In genomic region chr1:241637604-241638003, GRCh38 we compare ENCODE assay signal across 11 cellular contexts. TPM values are rescaled to one million over a fixed set of nuclear protein-coding genes. Genes with fewer than 3 reads are reported as not detected.
DNase-seq lines count a peak whose midpoint lies in the region; ATAC-seq, FAIRE-seq and TF ChIP-seq lines count a peak whose summit lies in the region.
"Had no signal": no experiment of that assay in that cellular context is flagged by ENCODE, and none has a peak within 500 bp of the region (broad histone marks: within the 10 kb centered on the region; RNA-seq: fewer than 3 reads in every experiment).

No MANE protein-coding gene starts in this region.

- peak overlapping the region; percentile 31 for H3K27ac Mint-ChIP-seq in CD4-positive, alpha-beta T cell
- H3K27ac Mint-ChIP-seq in activated CD8-positive, alpha-beta T cell treated with anti-CD3 and anti-CD28 coated beads, Interleukin-2, amount 10 ng/mL, durations not matched to agents 7 days and 5 days = no peak overlapping the region

- peak overlapping the region; percentile 100 for H3K4me3 ChIP-seq in HUES64 (ENCODE audit: low read length)
- H3K4me3 ChIP-seq in lower lobe of right lung = peak overlapping the region; percentile 82
- H3K4me3 ChIP-seq in aorta (ENCODE audit: low read length in 2 of 2) = no peak overlapping the region

- no peak for ATAC-seq in CD4-positive, alpha-beta T cell (ENCODE audit: poor library complexity)
- ATAC-seq in activated CD8-positive, alpha-beta T cell treated with anti-CD3 and anti-CD28 coated beads, Interleukin-2, amount 10 ng/mL, durations not matched to agents 7 days and 5 days = no peak
- ATAC-seq in lower lobe of right lung = no peak
- ATAC-seq in GM19328 (IDR thresholded peaks at IDR 0.05; ENCODE audit: unreplicated experiment) = no peak
- no peak for ATAC-seq in GM19351 (IDR thresholded peaks at IDR 0.05; ENCODE audit: unreplicated experiment)
- ATAC-seq in aorta (ENCODE audit: low FRiP score) = no peak

- H3K4me3 Mint-ChIP-seq in CD4-positive, alpha-beta T cell = peak overlapping the region; percentile 84
- H3K4me3 Mint-ChIP-seq in activated CD8-positive, alpha-beta T cell treated with anti-CD3 and anti-CD28 coated beads, Interleukin-2, amount 10 ng/mL, durations not matched to agents 7 days and 5 days = peak overlapping the region; percentile 84

- H3K36me3 ChIP-seq in HUES64 (ENCODE audit: insufficient read depth, low read length) (peaks cover 49% of the 10 kb centered on the region), lower lobe of right lung (peaks cover 6% of the 10 kb centered on the region), aorta (ENCODE audit: control insufficient read depth in 1 of 2, insufficient read depth in 2 of 2, low read length in 1 of 2) (no peaks in the 10 kb centered on the region)

- POLR2A ChIA-PET in CD4-positive, alpha-beta T cell (lab: Charles Lee) = interaction anchor here (0.6 to 2.6 kb wide), 2 partner anchors 10 to 1618 kb away, joined by 3 to 10 read pairs; partner anchors contain the start of gene CEP170
- POLR2A ChIA-PET in activated CD8-positive, alpha-beta T cell treated with anti-CD3 and anti-CD28 coated beads, Interleukin-2, amount 10 ng/mL, durations not matched to agents 7 days and 5 days (lab: Charles Lee) = no interaction called here

- TF ChIP-seq POLR2A in GM12891 (IDR thresholded peaks at IDR 0.05; ENCODE audit: low read depth, low read length) = no peak

- H3K9me3 ChIP-seq in CD4-positive, alpha-beta T cell (ENCODE audit: control insufficient read depth, low read length) = no peaks in the 10 kb centered on the region
- H3K9me3 ChIP-seq in HUES64 (ENCODE audit: insufficient read depth, low read depth, low read length) (peaks cover 4% of the 10 kb centered on the region; the same call in 1 of the 2 replicates), lower lobe of right lung (no peaks in the 10 kb centered on the region), aorta (ENCODE audit: control insufficient read depth, low read length) (no peaks in the 10 kb centered on the region)

- FAIRE-seq in GM12891 (lab: Jason Lieb, UNC) = no peak
- FAIRE-seq: islet of Langerhans had no signal

- H3K4me1 ChIP-seq in HUES64 (ENCODE audit: insufficient read depth, low read length) (peaks cover 30% of the 10 kb centered on the region), lower lobe of right lung (peaks cover 27% of the 10 kb centered on the region), aorta (ENCODE audit: control insufficient read depth in 1 of 2, insufficient read depth in 2 of 2, low read length in 2 of 2) (no peaks in the 10 kb centered on the region)

- CTCF ChIA-PET in CD4-positive, alpha-beta T cell (lab: Charles Lee) = interaction anchor here (2.1 kb wide), 1 partner anchor 10 kb away, joined by 9 read pairs; no protein-coding TSS in a partner anchor
- CTCF ChIA-PET in activated CD8-positive, alpha-beta T cell treated with anti-CD3 and anti-CD28 coated beads, Interleukin-2, amount 10 ng/mL, durations not matched to agents 7 days and 5 days (lab: Charles Lee) = no interaction called here

- no peak overlapping the region for H3K9ac ChIP-seq in HUES64 (ENCODE audit: low read depth, low read length)

- peaks cover 18% of the 10 kb centered on the region for H3K36me3 Mint-ChIP-seq in CD4-positive, alpha-beta T cell (ENCODE audit: low read depth)
- peaks cover 42% of the 10 kb centered on the region for H3K36me3 Mint-ChIP-seq in activated CD8-positive, alpha-beta T cell treated with anti-CD3 and anti-CD28 coated beads, Interleukin-2, amount 10 ng/mL, durations not matched to agents 7 days and 5 days (ENCODE audit: low read depth)

- H3K9me3 Mint-ChIP-seq in CD4-positive, alpha-beta T cell = peaks cover 2% of the 10 kb centered on the region
- no peaks in the 10 kb centered on the region for H3K9me3 Mint-ChIP-seq in activated CD8-positive, alpha-beta T cell treated with anti-CD3 and anti-CD28 coated beads, Interleukin-2, amount 10 ng/mL, durations not matched to agents 7 days and 5 days (ENCODE audit: insufficient read depth)

- intact Hi-C loops in CD4-positive, alpha-beta T cell (cut with DNase I, micrococcal nuclease) = loop anchor here in 1 of 2 experiments (5.0 kb wide), 1 partner anchor 1615 kb away; no protein-coding TSS in a partner anchor
- intact Hi-C loops in lower lobe of right lung (cut with DNase I) = no loop called here
- intact Hi-C loops in aorta (cut with DNase I) = no loop called here

- no peaks in the 10 kb centered on the region for H3K27me3 Mint-ChIP-seq in CD4-positive, alpha-beta T cell
- no peaks in the 10 kb centered on the region for H3K27me3 Mint-ChIP-seq in activated CD8-positive, alpha-beta T cell treated with anti-CD3 and anti-CD28 coated beads, Interleukin-2, amount 10 ng/mL, durations not matched to agents 7 days and 5 days (ENCODE audit: low read depth)

- H3K4me1 Mint-ChIP-seq in CD4-positive, alpha-beta T cell (ENCODE audit: low read depth) = peaks cover 45% of the 10 kb centered on the region
- peaks cover 41% of the 10 kb centered on the region for H3K4me1 Mint-ChIP-seq in activated CD8-positive, alpha-beta T cell treated with anti-CD3 and anti-CD28 coated beads, Interleukin-2, amount 10 ng/mL, durations not matched to agents 7 days and 5 days (ENCODE audit: low read depth)

- H3K27ac ChIP-seq in CD4-positive, alpha-beta T cell (ENCODE audit: low read depth, low read length) = no peak overlapping the region
- no peak overlapping the region for H3K27ac ChIP-seq in HUES64 (ENCODE audit: low read depth, low read length)
- no peak overlapping the region for H3K27ac ChIP-seq in lower lobe of right lung
- H3K27ac ChIP-seq in aorta (ENCODE audit: low read depth in 1 of 2, low read length in 2 of 2) = no peak overlapping the region

- 82% methylated on average over 4 of the region's 4 CpGs for WGBS in HUES64
- WGBS in aorta, 2 donors = 86 to 87% methylated on average over 4 of the region's 4 CpGs

- no peak for DNase-seq in CD4-positive, alpha-beta T cell
- no peak for DNase-seq in activated CD8-positive, alpha-beta T cell treated with anti-CD3 and anti-CD28 coated beads, Interleukin-2, amount 10 ng/mL, durations not matched to agents 7 days and 5 days
- no peak for DNase-seq in lower lobe of right lung
- no peak for DNase-seq in GM12891 (ENCODE audit: insufficient read length, low spot score)
- no peak for DNase-seq in aorta
- DNase-seq: spleen had no signal

- H3K27me3 ChIP-seq in CD4-positive, alpha-beta T cell (ENCODE audit: control insufficient read depth, insufficient read depth, low read length) = no peaks in the 10 kb centered on the region
- H3K27me3 ChIP-seq in HUES64 (ENCODE audit: insufficient read depth, low read length) (no peaks in the 10 kb centered on the region), lower lobe of right lung (ENCODE audit: low read depth) (no peaks in the 10 kb centered on the region), aorta (ENCODE audit: control insufficient read depth in 1 of 2, insufficient read depth in 2 of 2, low read length in 1 of 2) (no peaks in the 10 kb centered on the region)
- H3K27me3 ChIP-seq: spleen had no signal

- TF ChIP-seq CTCF in CD4-positive, alpha-beta T cell (IDR thresholded peaks at IDR 0.05) = no peak
- no peak for TF ChIP-seq CTCF in lower lobe of right lung (IDR thresholded peaks at IDR 0.05)

TF ChIP-seq in GM12891, 5 proteins besides CTCF, POLR2A, EP300 and RAD21:
- no peak for TF ChIP-seq TAF1 (IDR thresholded peaks at IDR 0.05; ENCODE audit: low read depth, low read length)

RNA-seq across cellular contexts. Expression of gene CHML, which starts 2.6 kb away (rescaled TPM):
- total RNA-seq in CD4-positive, alpha-beta T cell = 10 to 100 TPM in 1 of 2 experiments, 1 to 10 TPM in 1; 9.1 to 10.3 TPM
- 23.5 TPM for polyA plus RNA-seq in HUES64 (2013, experiment 1 of 2)
- 24.5 TPM for polyA plus RNA-seq in HUES64 (2013, experiment 2 of 2)
- total RNA-seq in activated CD8-positive, alpha-beta T cell treated with anti-CD3 and anti-CD28 coated beads, Interleukin-2, amount 10 ng/mL, durations not matched to agents 7 days and 5 days = 10 to 100 TPM; 18.2 to 18.7 TPM
- total RNA-seq in lower lobe of right lung (14.5 TPM), aorta (10 to 100 TPM in 1 of 2 donors, 1 to 10 TPM in 1; 9.9 to 13.3 TPM)
- 4.2 TPM for polyA plus RNA-seq in GM12891 (2012; ENCODE audit: low read depth, missing spikeins)
- 1 to 10 TPM; 2.6 to 3.1 TPM for polyA plus RNA-seq in aorta

RNA-seq across cellular contexts. Expression of gene OPN3, which starts 2.6 kb away (rescaled TPM):
- total RNA-seq in CD4-positive, alpha-beta T cell = 1 to 10 TPM; 1.9 to 2.3 TPM
- polyA plus RNA-seq in HUES64 (2013, experiment 1 of 2) = 27.0 TPM
- polyA plus RNA-seq in HUES64 (2013, experiment 2 of 2) = 30.4 TPM
- total RNA-seq in activated CD8-positive, alpha-beta T cell treated with anti-CD3 and anti-CD28 coated beads, Interleukin-2, amount 10 ng/mL, durations not matched to agents 7 days and 5 days = 10 to 100 TPM; 15.2 to 15.9 TPM
- 36.5 TPM for total RNA-seq in lower lobe of right lung
- polyA plus RNA-seq in GM12891 (2012; ENCODE audit: low read depth, missing spikeins) = 6.5 TPM
- total RNA-seq in aorta = 1 to 10 TPM; 5.8 to 6.5 TPM
- 10 to 100 TPM in 1 of 2 donors, 1 to 10 TPM in 1; 5.3 to 18.2 TPM for polyA plus RNA-seq in aorta

RNA-seq across cellular contexts. Expression of gene WDR64, which starts 14.5 kb away (rescaled TPM):
- under 1 TPM in 1 of 2 experiments, not detected in 1; 0.67 TPM for total RNA-seq in CD4-positive, alpha-beta T cell
- not detected for polyA plus RNA-seq in HUES64 (2013, experiment 1 of 2)
- not detected for polyA plus RNA-seq in HUES64 (2013, experiment 2 of 2)
- under 1 TPM; 0.21 to 0.31 TPM for total RNA-seq in activated CD8-positive, alpha-beta T cell treated with anti-CD3 and anti-CD28 coated beads, Interleukin-2, amount 10 ng/mL, durations not matched to agents 7 days and 5 days
- total RNA-seq in lower lobe of right lung (not detected), aorta (not detected)
- not detected for polyA plus RNA-seq in GM12891 (2012; ENCODE audit: low read depth, missing spikeins)
- polyA plus RNA-seq in aorta = not detected
- total RNA-seq: urinary bladder had no signal

Comparison
In these comparisons a context has a peak if more than half of its experiments do, and no peak if none do; other contexts are left out.
1. H3K4me3 ChIP-seq: peak in HUES64 (single experiment) and lower lobe of right lung (single experiment); none in aorta (0 of 2).